ENCODE assay signal across 31 cellular contexts in genomic region chr11:103668859-103669258, GRCh38.
"Had no signal": no experiment of that assay in that cellular context is flagged by ENCODE, and none has a peak within 500 bp of the region (broad histone marks: within the 10 kb centered on the region; RNA-seq: fewer than 3 reads in every experiment).

No MANE protein-coding gene starts in this region.

- DNase-seq: activated B cell treated with CpG ODN at 0.5 μM for 24 hours; activated CD4-positive, alpha-beta memory T cell treated with anti-CD3 and anti-CD28 coated beads for 36 hours; activated CD4-positive, alpha-beta T cell treated with anti-CD3 and anti-CD28 coated beads for 4 hours; activated CD4-positive, alpha-beta T cell treated with anti-CD3 and anti-CD28 coated beads, Interleukin-2, amount 50 U/mL, for 1 hour; activated CD4-positive, CD25-positive, alpha-beta regulatory T cell treated with anti-CD3 and anti-CD28 coated beads, Interleukin-2, amount 50 U/mL, for 72 hours; activated CD8-positive, alpha-beta memory T cell treated with anti-CD3 and anti-CD28 coated beads for 24 hours; activated gamma-delta T cell treated with Interleukin-2 at 50 U/mL for 16 hours; activated naive CD4-positive, alpha-beta T cell treated with anti-CD3 and anti-CD28 coated beads for 36 hours; activated naive CD8-positive, alpha-beta T cell treated with anti-CD3 and anti-CD28 coated beads, Interleukin-2, amount 50 U/mL, for 24 hours; activated T-cell treated with anti-CD3 and anti-CD28 coated beads, Interleukin-2, amount 50 U/mL, for 1 hour; activated T-cell treated with anti-CD3 and anti-CD28 coated beads, Interleukin-2, amount 50 U/mL, for 72 hours; anterior cingulate cortex; central memory CD4-positive, alpha-beta T cell; Kasumi-1; MG63; NCI-H1048; NCI-H1105 treated with DMSO at 0.1 percent for 48 hours; NCI-H1436; NCI-H1694; NCI-H1930; NCI-H2081 treated with DMSO at 0.1 percent for 48 hours; NCI-H226; NCI-H524 treated with DMSO at 0.1 percent for 48 hours; NCI-H748 treated with DMSO at 0.1 percent for 48 hours; PC-9; Right ventricle myocardium superior; SW 1271; T-helper 1 cell; T-helper 2 cell; T-helper 9 cell had no signal

- ATAC-seq: activated naive CD8-positive, alpha-beta T cell treated with anti-CD3 and anti-CD28 coated beads, Interleukin-2, amount 50 U/mL, for 24 hours; activated T-cell treated with anti-CD3 and anti-CD28 coated beads, Interleukin-2, amount 50 U/mL, for 72 hours; activated T-helper 17 cell treated with anti-CD3 and anti-CD28 coated beads, Interleukin-2, amount 50 U/mL, for 72 hours had no signal
